In genomic region chr3:87227104-87227834, GRCh38 we compare ENCODE assay signal across 8 cellular contexts. TPM values are rescaled to one million over a fixed set of nuclear protein-coding genes. Genes with fewer than 3 reads are reported as not detected.
A peak's percentile ranks its signal among the peaks of the same experiment; 100 is the strongest.
DNase-seq lines count a peak whose midpoint lies in the region; ATAC-seq and TF ChIP-seq lines count a peak whose summit lies in the region.

Gene CHMP2B (plus strand): TSS chr3:87227309. CDS start chr3:87227523, 214 bp downstream.

- H3K4me1 ChIP-seq in SK-N-SH (ENCODE audit: control insufficient read depth in 1 of 2, insufficient read depth in 2 of 2, low read depth in 1 of 2, low read length in 1 of 2), result peaks cover 0 to 10% of the 10 kb centered on the region in 2 experiments; a peak in 3 of 4 replicates

- TF ChIP-seq RAD21 in SK-N-SH (IDR thresholded peaks at IDR 0.05; ENCODE audit: low read length), result no peak

- TF ChIP-seq CTCF in GM10248 (IDR thresholded peaks at IDR 0.05; ENCODE audit: control extremely low read depth, extremely low read depth, low read depth, missing control alignments) (no peak), SK-N-SH (IDR thresholded peaks at IDR 0.05) (no peak)

- H3K9ac ChIP-seq in SK-N-SH, result peak within 1 kb of the TSS; percentile 87

- H3K4me2 ChIP-seq in SK-N-SH, result peak within 1 kb of the TSS; percentile 93

- CTCF ChIA-PET in GM10248 (lab: Yijun Ruan, JAX) (interaction anchor here (0.8 kb wide), 1 partner anchor 9 kb away, joined by 3 read pairs; no protein-coding TSS in a partner anchor), SK-N-SH (lab: Yijun Ruan, JAX) (interaction anchor here (1.1 kb wide), 2 partner anchors 34 to 71 kb away, joined by 3 to 5 read pairs; no protein-coding TSS in a partner anchor)

- WGBS in SK-N-SH (ENCODE audit: low lambda C conversion rate), result under 1% methylated on average over 46 of the region's 59 CpGs

- no peaks in the 10 kb centered on the region for H4K20me1 ChIP-seq in SK-N-SH (ENCODE audit: insufficient read depth)

- H3K4me3 ChIP-seq in SK-N-SH (ENCODE audit: low read depth in 2 of 2, low read length in 1 of 2), result peak within 1 kb of the TSS; percentile 98 to 99

- H3F3A ChIP-seq in SK-N-SH (replicated peaks; ENCODE audit: insufficient read depth), result no peaks in the 10 kb centered on the region

- peak within 1 kb of the TSS; percentile 97 for H2AFZ ChIP-seq in SK-N-SH (ENCODE audit: low read depth)

- H3K9me2 ChIP-seq in SK-N-SH, result no peaks in the 10 kb centered on the region

- peaks cover 14% of the 10 kb centered on the region; the same call in 1 of the 2 replicates for H3K79me2 ChIP-seq in SK-N-SH (ENCODE audit: insufficient read depth)

- H3K27me3 ChIP-seq in SK-N-SH (ENCODE audit: insufficient read depth), result no peaks in the 10 kb centered on the region

- DNase-seq in GM10248 (ENCODE audit: extremely low spot score) (peak; percentile 91), NCI-H1092 (lab: John Stamatoyannopoulos, UW) (peak; percentile 74), SK-N-SH (peak; percentile 88), germinal center (ENCODE audit: low spot score) (peak; percentile 90), non-pigmented ciliary epithelial cell (ENCODE audit: low read depth) (peak; percentile 60), substantia nigra (lab: John Stamatoyannopoulos, UW) (peak; percentile 60 to 95 (median 87))
- DNase-seq in activated naive CD4-positive, alpha-beta T cell treated with anti-CD3 and anti-CD28 coated beads, Interleukin-2, amount 50 U/mL, for 16 hours, result peak; percentile 90

- TF ChIP-seq EP300 in SK-N-SH (IDR thresholded peaks at IDR 0.05; ENCODE audit: borderline replicate concordance in 1 of 2, low read depth in 1 of 2, low read length in 1 of 2), result no peak

- H3K9me3 ChIP-seq in SK-N-SH, result no peaks in the 10 kb centered on the region

- H3K36me3 ChIP-seq in SK-N-SH (replicated peaks in 1 of 2; ENCODE audit: control insufficient read depth in 1 of 2, insufficient read depth in 2 of 2, low read length in 1 of 2), result no peaks in the 10 kb centered on the region

- peak within 1 kb of the TSS; percentile 53 to 64; a peak in 3 of 4 replicates for H3K27ac ChIP-seq in SK-N-SH (ENCODE audit: low read depth in 2 of 2, low read length in 1 of 2)
- peak within 1 kb of the TSS; percentile 90 for H3K27ac ChIP-seq in substantia nigra (ENCODE audit: low read depth, low read length, poor library complexity, severe bottlenecking)

- POLR2A ChIA-PET in GM10248 (lab: Yijun Ruan, JAX) (no interaction called here), SK-N-SH (lab: Yijun Ruan, JAX) (no interaction called here)

- peak; percentile 96 for ATAC-seq in HG02610 (IDR thresholded peaks at IDR 0.05; ENCODE audit: unreplicated experiment)

TF ChIP-seq in SK-N-SH, 30 proteins besides CTCF, POLR2A, EP300 and RAD21:
- no peak for TF ChIP-seq USF2 (IDR thresholded peaks at IDR 0.05; ENCODE audit: borderline replicate concordance, low read depth, low read length)
- TF ChIP-seq TEAD4 (IDR thresholded peaks at IDR 0.05; ENCODE audit: borderline replicate concordance, insufficient read depth), result no peak
- TF ChIP-seq FOXJ3 (CRISPR knock-in tag; IDR thresholded peaks at IDR 0.05), result no peak
- no peak for TF ChIP-seq FOXM1 (IDR thresholded peaks at IDR 0.05; ENCODE audit: low read depth)
- no peak for TF ChIP-seq RCOR1 (IDR thresholded peaks at IDR 0.05; ENCODE audit: low read length)
- TF ChIP-seq SMC3 (IDR thresholded peaks at IDR 0.05; ENCODE audit: low read depth, low read length), result no peak
- TF ChIP-seq GABPA (IDR thresholded peaks at IDR 0.05; ENCODE audit: low read depth), result peak; percentile 32; the same call in 1 of the 2 replicates
- peak; percentile 48; the same call in 1 of the 2 replicates for TF ChIP-seq POLR2AphosphoS5 (IDR thresholded peaks at IDR 0.05; ENCODE audit: low read depth, low read length)
- TF ChIP-seq REST (IDR thresholded peaks at IDR 0.05; ENCODE audit: low read depth, low read length), result no peak
- TF ChIP-seq MAX (IDR thresholded peaks at IDR 0.05; ENCODE audit: low read depth), result peak; percentile 65
- 0 out of 2 replicates have a peak, but pooled peaks have one; percentile 44 for TF ChIP-seq ELF1 (IDR thresholded peaks at IDR 0.05)
- TF ChIP-seq USF1 (IDR thresholded peaks at IDR 0.05; ENCODE audit: borderline replicate concordance, low read depth), result peak; percentile 67
- TF ChIP-seq RXRA (IDR thresholded peaks at IDR 0.05; ENCODE audit: borderline replicate concordance, low read depth), result no peak; the same call in 1 of the 2 replicates
- peak; percentile 31; the same call in 1 of the 2 replicates for TF ChIP-seq MXI1 (IDR thresholded peaks at IDR 0.05; ENCODE audit: low read depth, low read length)
- peak; percentile 14; the same call in 1 of the 2 replicates for TF ChIP-seq FOSL2 (IDR thresholded peaks at IDR 0.05; ENCODE audit: borderline replicate concordance, low read depth)
- peak; percentile 20; the same call in 1 of the 2 replicates for TF ChIP-seq NFIC (IDR thresholded peaks at IDR 0.05; ENCODE audit: borderline replicate concordance)
- TF ChIP-seq TCF12 (IDR thresholded peaks at IDR 0.05), result no peak
- TF ChIP-seq NRF1 (IDR thresholded peaks at IDR 0.05; ENCODE audit: low read depth, low read length), result peak; percentile 86
- peak; percentile 66 for TF ChIP-seq YY1 (IDR thresholded peaks at IDR 0.05; ENCODE audit: low read depth)
- TF ChIP-seq CHD2 (IDR thresholded peaks at IDR 0.05; ENCODE audit: low read length, partially characterized antibody), result no peak

RNA-seq across cellular contexts. Expression of gene CHMP2B, which starts in this region (rescaled TPM):
- 8.5 and 8.6 TPM in 2 replicates for polyA plus RNA-seq in SK-N-SH (2012; rRNA removed)
- polyA plus RNA-seq in SK-N-SH (2012; cell fraction: cytosol; rRNA removed), result 10.0 and 13.8 TPM in 2 replicates
- 5.0 and 6.8 TPM in 2 replicates for polyA plus RNA-seq in SK-N-SH (2012; cell fraction: nucleus; rRNA removed)

Comparison
In these comparisons a context has a peak if more than half of its experiments do, and no peak if none do; other contexts are left out.
1. Peak in every context shown above with its lines: DNase-seq, ATAC-seq, H3K4me3 ChIP-seq and H3K27ac ChIP-seq.